In the genomic region with DNA sequence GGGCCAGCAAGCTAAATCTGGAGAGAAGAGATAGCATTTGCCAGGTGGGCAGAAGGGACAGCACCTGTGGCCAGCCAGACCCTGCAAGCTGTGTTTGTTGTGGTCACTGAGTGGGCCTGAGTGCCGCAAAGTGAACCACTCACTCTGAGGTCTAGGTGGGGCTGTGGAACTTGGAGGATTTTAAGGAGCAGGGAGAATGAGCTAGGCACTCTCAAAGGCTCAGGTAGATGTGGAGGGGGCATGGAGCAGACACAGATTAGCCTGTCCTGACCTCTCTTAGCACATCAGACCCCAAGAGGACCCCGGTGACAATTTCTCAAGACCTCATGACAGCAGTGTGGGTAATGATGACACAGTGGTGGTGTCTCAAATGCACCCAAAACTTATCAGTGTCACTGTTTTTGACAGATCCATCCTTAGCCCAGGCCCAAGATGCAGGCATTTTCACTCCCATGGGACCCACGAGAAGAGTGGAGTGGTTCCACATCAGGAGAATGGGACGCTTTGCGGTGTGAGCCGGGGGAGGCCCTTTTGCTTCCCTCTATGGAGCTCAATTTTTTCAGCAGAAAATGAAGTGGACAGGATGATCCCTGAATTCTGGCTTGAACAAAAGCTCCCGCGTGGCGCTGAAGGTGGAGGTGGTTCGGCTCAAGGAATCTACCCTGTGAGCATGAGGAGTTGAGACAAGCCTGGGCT, we compare ENCODE assay signal across 12 cellular contexts. TPM values are rescaled to one million over a fixed set of nuclear protein-coding genes. Genes with fewer than 3 reads are reported as not detected.
DNase-seq lines count a peak whose midpoint lies in the region; ATAC-seq and TF ChIP-seq lines count a peak whose summit lies in the region.
"Had no signal": no experiment of that assay in that cellular context is flagged by ENCODE, and none has a peak within 500 bp of the region (broad histone marks: within the 10 kb centered on the region; RNA-seq: fewer than 3 reads in every experiment).

No MANE protein-coding gene starts in this region.

- DNase-seq in T-helper 1 cell, result no peak
- DNase-seq in Panc1 (ENCODE audit: low read depth, low spot score), result no peak
- no peak for DNase-seq in fibroblast of lung (ENCODE audit: low read depth in 2 of 2)
- no peak for DNase-seq in stimulated activated effector memory CD8-positive, alpha-beta T cell treated with anti-CD3 and anti-CD28 coated beads, Interleukin-12 subunit alpha, Interleukin-12 subunit beta, amount 100 ng/mL, for 72 hours (ENCODE audit: low spot score in 2 of 2)
- DNase-seq in NCI-H345 (lab: John Stamatoyannopoulos, UW), result no peak
- DNase-seq in NCI-H2029 (lab: John Stamatoyannopoulos, UW), result no peak
- DNase-seq in DMS 273 treated with DMSO at 0.1 percent for 48 hours (lab: John Stamatoyannopoulos, UW), result no peak
- DNase-seq: hippocampal formation, NCI-H526 had no signal

- peak overlapping the region; percentile 84 for H3K4me2 ChIP-seq in fibroblast of lung (ENCODE audit: extremely low read depth, insufficient read depth, low read length)

- H4K20me1 ChIP-seq in fibroblast of lung (ENCODE audit: control insufficient read depth, extremely low read depth, insufficient read depth, low read length), result no peaks in the 10 kb centered on the region

- H3K27me3 ChIP-seq in Panc1 (ENCODE audit: control insufficient read depth, insufficient read depth, low read length), result no peaks in the 10 kb centered on the region
- H3K27me3 ChIP-seq in fibroblast of lung (ENCODE audit: control insufficient read depth, insufficient read depth, low read length), result peaks cover 6% of the 10 kb centered on the region

- no peaks in the 10 kb centered on the region for H3K79me2 ChIP-seq in fibroblast of lung (ENCODE audit: control insufficient read depth, insufficient read depth, low read length)

- POLR2A ChIA-PET in Panc1 (lab: Charles Lee), result no interaction called here

- TF ChIP-seq CTCF in Panc1 (IDR thresholded peaks at IDR 0.05), result no peak
- TF ChIP-seq CTCF in fibroblast of lung (conservative IDR thresholded peaks at IDR 0.05 in 1 of 2, IDR thresholded peaks at IDR 0.05 in 1 of 2; ENCODE audit: low read depth in 1 of 2, low read length in 2 of 2), result no peak

- H3K36me3 ChIP-seq in Panc1 (ENCODE audit: control insufficient read depth, insufficient read depth, low read length) (no peaks in the 10 kb centered on the region), fibroblast of lung (ENCODE audit: control insufficient read depth, insufficient read depth, low read length) (no peaks in the 10 kb centered on the region)
- H3K36me3 ChIP-seq: cardiac muscle cell had no signal

- H3K9me3 Mint-ChIP-seq in T-helper 1 cell treated with Interleukin-12 subunit alpha and Interleukin-12 subunit beta and Interleukin-4 antibody, amounts not matched to agents 30 μg/mL and 1 μg/mL, for 36 hours, result no peaks in the 10 kb centered on the region
- H3K9me3 Mint-ChIP-seq in stimulated activated effector memory CD8-positive, alpha-beta T cell treated with anti-CD3 and anti-CD28 coated beads, Interleukin-12 subunit alpha, Interleukin-12 subunit beta, amount 100 ng/mL, for 72 hours, result no peaks in the 10 kb centered on the region

- peak; percentile 22; the same call in 1 of the 2 replicates for ATAC-seq in Panc1
- ATAC-seq in stimulated activated effector memory CD8-positive, alpha-beta T cell treated with anti-CD3 and anti-CD28 coated beads, Interleukin-12 subunit alpha, Interleukin-12 subunit beta, amount 100 ng/mL, for 72 hours, result peak; percentile 47

- peak overlapping the region; percentile 10 for H3K27ac Mint-ChIP-seq in T-helper 1 cell treated with Interleukin-12 subunit alpha and Interleukin-12 subunit beta and Interleukin-4 antibody, amounts not matched to agents 30 μg/mL and 1 μg/mL, for 36 hours
- peak overlapping the region; percentile 83 for H3K27ac Mint-ChIP-seq in stimulated activated effector memory CD8-positive, alpha-beta T cell treated with anti-CD3 and anti-CD28 coated beads, Interleukin-12 subunit alpha, Interleukin-12 subunit beta, amount 100 ng/mL, for 72 hours

- peak overlapping the region; percentile 60 for H3K27ac ChIP-seq in Panc1 (ENCODE audit: low read length)
- no peak overlapping the region for H3K27ac ChIP-seq in fibroblast of lung (ENCODE audit: insufficient read depth, low read length)
- H3K27ac ChIP-seq: cardiac muscle cell, VCaP had no signal

- H3K4me3 Mint-ChIP-seq in T-helper 1 cell treated with Interleukin-12 subunit alpha and Interleukin-12 subunit beta and Interleukin-4 antibody, amounts not matched to agents 30 μg/mL and 1 μg/mL, for 36 hours, result peak overlapping the region; percentile 16
- peak overlapping the region; percentile 47 for H3K4me3 Mint-ChIP-seq in stimulated activated effector memory CD8-positive, alpha-beta T cell treated with anti-CD3 and anti-CD28 coated beads, Interleukin-12 subunit alpha, Interleukin-12 subunit beta, amount 100 ng/mL, for 72 hours

- no TSS peak for BruUV-seq in Panc1 (replicated peaks; lab: Mats Ljungman, UMichigan)

- no peaks in the 10 kb centered on the region for H3K36me3 Mint-ChIP-seq in T-helper 1 cell treated with Interleukin-12 subunit alpha and Interleukin-12 subunit beta and Interleukin-4 antibody, amounts not matched to agents 30 μg/mL and 1 μg/mL, for 36 hours (ENCODE audit: low read depth)
- no peaks in the 10 kb centered on the region for H3K36me3 Mint-ChIP-seq in stimulated activated effector memory CD8-positive, alpha-beta T cell treated with anti-CD3 and anti-CD28 coated beads, Interleukin-12 subunit alpha, Interleukin-12 subunit beta, amount 100 ng/mL, for 72 hours

- H3K4me1 Mint-ChIP-seq in T-helper 1 cell treated with Interleukin-12 subunit alpha and Interleukin-12 subunit beta and Interleukin-4 antibody, amounts not matched to agents 30 μg/mL and 1 μg/mL, for 36 hours (ENCODE audit: low read depth), result peaks cover 26% of the 10 kb centered on the region
- peaks cover 37% of the 10 kb centered on the region for H3K4me1 Mint-ChIP-seq in stimulated activated effector memory CD8-positive, alpha-beta T cell treated with anti-CD3 and anti-CD28 coated beads, Interleukin-12 subunit alpha, Interleukin-12 subunit beta, amount 100 ng/mL, for 72 hours

- peak overlapping the region; percentile 54 for H2AFZ ChIP-seq in fibroblast of lung (ENCODE audit: low read length)

- CTCF ChIA-PET in Panc1 (lab: Charles Lee), result interaction anchor here (0.6 kb wide), 1 partner anchor 566 kb away, joined by 3 read pairs; no protein-coding TSS in a partner anchor

- H3K27me3 Mint-ChIP-seq in T-helper 1 cell treated with Interleukin-12 subunit alpha and Interleukin-12 subunit beta and Interleukin-4 antibody, amounts not matched to agents 30 μg/mL and 1 μg/mL, for 36 hours (ENCODE audit: low read depth), result peaks cover 52% of the 10 kb centered on the region

- H3K4me3 ChIP-seq in Panc1 (ENCODE audit: low read depth in 2 of 2, low read length in 2 of 2) (peak overlapping the region in 1 of 2 experiments; percentile 25; a peak in 2 of 4 replicates), fibroblast of lung (replicated peaks in 1 of 4; ENCODE audit: control extremely low read depth in 1 of 4, insufficient read depth in 1 of 4, low read depth in 3 of 4, low read length in 4 of 4) (peak overlapping the region in 1 of 4 experiments; percentile 6)
- H3K4me3 ChIP-seq: cardiac muscle cell had no signal

- intact Hi-C loops in Panc1 (cut with micrococcal nuclease; ENCODE audit: unreplicated experiment), result no loop called here

- in situ Hi-C loops in Panc1 (cut with HindIII; ENCODE audit: low pct_unique_long_range_greater_than_20kb, low sequenced_read_pairs), result no loop called here

- H3K4me1 ChIP-seq in Panc1 (ENCODE audit: control insufficient read depth, insufficient read depth, low read length) (peaks cover 7% of the 10 kb centered on the region), fibroblast of lung (ENCODE audit: control insufficient read depth, extremely low read depth, insufficient read depth, low read length) (peaks cover 5% of the 10 kb centered on the region)

- no peaks in the 10 kb centered on the region for H3K9me3 ChIP-seq in Panc1 (ENCODE audit: control insufficient read depth, insufficient read depth, low read depth, low read length)
- no peaks in the 10 kb centered on the region for H3K9me3 ChIP-seq in fibroblast of lung (ENCODE audit: control insufficient read depth, insufficient read depth, low read depth, low read length)

- no peak overlapping the region for H3K9ac ChIP-seq in fibroblast of lung (ENCODE audit: insufficient read depth, low read length)

RNA-seq across cellular contexts. Expression of a gene that starts 43.8 kb away (rescaled TPM):
- 132 TPM for total RNA-seq in Panc1 (2021; ENCODE audit: unreplicated experiment)
- 94.7 TPM for polyA plus RNA-seq in Panc1 (2012; ENCODE audit: insufficient read length)
- total RNA-seq in fibroblast of lung, result 16.5 and 19.3 TPM in 2 replicates
- 14.6 and 19.9 TPM in 2 replicates for polyA plus RNA-seq in fibroblast of lung
- 18.7 and 19.1 TPM in 2 replicates for polyA plus RNA-seq in fibroblast of lung (2012)
- polyA minus RNA-seq in fibroblast of lung (ENCODE audit: low replicate concordance), result 16.4 and 22.0 TPM in 2 replicates
